ENCODE assay signal across 1 cellular context in the genomic region with DNA sequence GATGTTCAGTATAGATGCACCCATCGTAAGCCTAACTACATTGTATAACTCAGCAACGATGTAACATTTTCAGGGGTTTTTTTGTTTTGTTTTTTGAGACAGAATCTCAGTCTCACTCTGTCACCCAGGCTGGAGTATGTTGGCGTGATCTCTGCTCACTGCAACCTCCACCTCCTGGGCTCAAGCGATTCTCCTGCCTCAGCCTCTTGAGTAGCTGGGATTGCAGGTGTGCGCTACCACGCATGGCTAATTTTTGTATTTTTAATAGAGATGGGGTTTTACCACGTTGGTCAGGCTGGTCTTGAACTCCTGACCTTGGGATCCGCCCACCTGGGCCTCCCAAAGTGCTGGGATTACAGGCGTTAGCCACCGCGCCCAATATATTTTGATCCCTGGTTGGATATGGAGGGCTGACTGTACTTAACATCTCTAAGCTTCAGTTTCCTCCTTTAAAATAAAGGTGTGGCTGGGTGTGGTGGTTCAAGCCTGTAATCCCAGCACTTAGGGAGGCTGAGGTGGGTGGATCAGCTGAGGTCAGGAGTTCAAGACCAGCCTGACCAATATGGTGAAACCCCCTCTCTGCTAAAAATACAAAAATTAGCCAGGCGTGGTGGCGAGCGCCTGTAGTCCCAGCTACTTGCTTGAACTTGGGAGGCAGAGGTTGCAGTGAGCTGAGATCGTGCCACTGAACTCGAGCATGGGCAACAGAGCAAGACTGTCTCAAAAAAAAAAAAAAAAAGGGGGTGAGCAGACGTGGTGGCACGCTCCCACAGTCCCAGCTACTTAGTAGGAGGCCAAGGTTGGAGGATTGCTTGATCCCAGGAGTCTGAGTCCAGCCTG.
TF ChIP-seq lines count a peak whose summit lies in the region.

No MANE protein-coding gene starts in this region.

TF ChIP-seq in HEK293, 187 proteins besides CTCF, POLR2A, EP300 and RAD21 (continued from another document):
- TF ChIP-seq PRDM10 (tag by site-specific recombination; IDR thresholded peaks at IDR 0.05), result peak; percentile 40; the same call in 1 of the 2 replicates
